Comparison of ENCODE assay signal across 8 cellular contexts in the genomic region with DNA sequence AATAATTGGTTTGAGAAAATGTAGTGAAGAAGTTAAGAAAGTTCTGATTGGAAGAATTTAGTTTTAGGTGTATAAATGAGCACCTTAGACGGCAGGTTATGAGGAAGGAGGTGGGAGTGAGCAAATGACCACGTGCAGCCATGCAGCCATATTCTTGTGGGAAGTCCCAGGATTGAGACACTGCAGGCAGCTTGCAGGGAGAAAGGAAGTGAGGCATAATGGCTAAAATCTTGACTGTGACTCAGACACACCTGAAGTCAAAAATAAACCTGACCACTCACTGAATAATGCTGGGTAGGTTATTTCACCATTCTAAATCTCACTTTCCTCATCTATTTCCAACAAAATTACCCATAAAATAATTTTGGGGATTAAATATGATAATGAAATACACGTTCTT. TPM values are rescaled to one million over a fixed set of nuclear protein-coding genes. Genes with fewer than 3 reads are reported as not detected.
DNase-seq lines count a peak whose midpoint lies in the region; ATAC-seq and TF ChIP-seq lines count a peak whose summit lies in the region.

No MANE protein-coding gene starts in this region.

- peak overlapping the region; percentile 29 for H3K27ac Mint-ChIP-seq in activated CD8-positive, alpha-beta memory T cell treated with anti-CD3 and anti-CD28 coated beads, Interleukin-2, amount 10 ng/mL, durations not matched to agents 7 days and 5 days
- H3K27ac Mint-ChIP-seq in activated B cell treated with CpG ODN at 0.5 μM for 24 hours: peak overlapping the region; percentile 72

- no peak for TF ChIP-seq CTCF in activated B cell treated with CpG ODN at 0.5 μM for 24 hours (IDR thresholded peaks at IDR 0.05)

- H3K27ac ChIP-seq in skin epidermis: peak overlapping the region in 11 of 21 experiments; percentile 8 to 76 (median 39)

- POLR2A ChIA-PET in activated B cell treated with CpG ODN at 0.5 μM for 24 hours (lab: Charles Lee): interaction anchor here (1.3 kb wide), 1 partner anchor 23 kb away, joined by 8 read pairs; no protein-coding TSS in a partner anchor

- no peak overlapping the region for H3K4me3 Mint-ChIP-seq in activated CD8-positive, alpha-beta memory T cell treated with anti-CD3 and anti-CD28 coated beads, Interleukin-2, amount 10 ng/mL, durations not matched to agents 7 days and 5 days
- peak overlapping the region; percentile 67 for H3K4me3 Mint-ChIP-seq in activated B cell treated with CpG ODN at 0.5 μM for 24 hours

- H3K9me3 Mint-ChIP-seq in activated CD8-positive, alpha-beta memory T cell treated with anti-CD3 and anti-CD28 coated beads, Interleukin-2, amount 10 ng/mL, durations not matched to agents 7 days and 5 days (ENCODE audit: low read depth): no peaks in the 10 kb centered on the region
- no peaks in the 10 kb centered on the region for H3K9me3 Mint-ChIP-seq in activated B cell treated with CpG ODN at 0.5 μM for 24 hours

- no peaks in the 10 kb centered on the region for H3K27me3 Mint-ChIP-seq in activated CD8-positive, alpha-beta memory T cell treated with anti-CD3 and anti-CD28 coated beads, Interleukin-2, amount 10 ng/mL, durations not matched to agents 7 days and 5 days
- no peaks in the 10 kb centered on the region for H3K27me3 Mint-ChIP-seq in activated B cell treated with CpG ODN at 0.5 μM for 24 hours

- DNase-seq in activated CD8-positive, alpha-beta memory T cell treated with anti-CD3 and anti-CD28 coated beads, Interleukin-2, amount 10 ng/mL, durations not matched to agents 7 days and 5 days: no peak
- DNase-seq in activated CD8-positive, alpha-beta memory T cell treated with anti-CD3 and anti-CD28 coated beads, Interleukin-2, amount 50 U/mL, for 48 hours: no peak
- no peak for DNase-seq in activated B cell treated with CpG ODN at 0.5 μM for 24 hours
- no peak for DNase-seq in KG1 (lab: John Stamatoyannopoulos, UW)
- DNase-seq in left colon: no peak
- DNase-seq in NCI-H128 (lab: John Stamatoyannopoulos, UW; ENCODE audit: unreplicated experiment): no peak

- intact Hi-C loops in activated B cell treated with CpG ODN at 0.5 μM for 24 hours (cut with micrococcal nuclease): loop anchor here (1.0 kb wide), 3 partner anchors 8 to 17 kb away; a partner anchor contains a TSS
- intact Hi-C loops in left colon (cut with DNase I, micrococcal nuclease): no loop called here

- CTCF ChIA-PET in activated CD8-positive, alpha-beta memory T cell treated with anti-CD3 and anti-CD28 coated beads, Interleukin-2, amount 10 ng/mL, durations not matched to agents 7 days and 5 days (lab: Charles Lee): no interaction called here
- CTCF ChIA-PET in activated B cell treated with CpG ODN at 0.5 μM for 24 hours (lab: Charles Lee): interaction anchor here (1.6 kb wide), 1 partner anchor 57 kb away, joined by 4 read pairs; no protein-coding TSS in a partner anchor

- ATAC-seq in activated CD8-positive, alpha-beta memory T cell treated with anti-CD3 and anti-CD28 coated beads, Interleukin-2, amount 10 ng/mL, durations not matched to agents 7 days and 5 days: no peak
- ATAC-seq in HG03095 (IDR thresholded peaks at IDR 0.05; ENCODE audit: unreplicated experiment) (peak; percentile 57), activated B cell treated with CpG ODN at 0.5 μM for 24 hours (ENCODE audit: low read depth) (peak; percentile 53), left colon (no peak)

- peaks cover 36% of the 10 kb centered on the region for H3K4me1 Mint-ChIP-seq in activated CD8-positive, alpha-beta memory T cell treated with anti-CD3 and anti-CD28 coated beads, Interleukin-2, amount 10 ng/mL, durations not matched to agents 7 days and 5 days
- H3K4me1 Mint-ChIP-seq in activated B cell treated with CpG ODN at 0.5 μM for 24 hours: peaks cover 60% of the 10 kb centered on the region

- no peak overlapping the region for H3K4me3 ChIP-seq in skin epidermis

- H3K36me3 Mint-ChIP-seq in activated CD8-positive, alpha-beta memory T cell treated with anti-CD3 and anti-CD28 coated beads, Interleukin-2, amount 10 ng/mL, durations not matched to agents 7 days and 5 days: peaks cover 2% of the 10 kb centered on the region
- no peaks in the 10 kb centered on the region for H3K36me3 Mint-ChIP-seq in activated B cell treated with CpG ODN at 0.5 μM for 24 hours (ENCODE audit: low read depth)

RNA-seq across cellular contexts. Expression of a gene that starts 16.6 kb away (rescaled TPM):
- total RNA-seq in activated CD8-positive, alpha-beta memory T cell treated with anti-CD3 and anti-CD28 coated beads, Interleukin-2, amount 10 ng/mL, durations not matched to agents 7 days and 5 days: 1 to 10 TPM; 5.7 to 7.1 TPM
- total RNA-seq in activated B cell treated with CpG ODN at 0.5 μM for 24 hours (22.2 and 23.4 TPM in 2 replicates), left colon (10 to 100 TPM in 1 of 2 donors, 1 to 10 TPM in 1; 8.0 to 10.9 TPM)

Comparison
In these comparisons a context has a peak if more than half of its experiments do, and no peak if none do; other contexts are left out.
1. ATAC-seq: peak in HG03095 (single experiment) and activated B cell treated with CpG ODN at 0.5 μM for 24 hours (single experiment); none in activated CD8-positive, alpha-beta memory T cell treated with anti-CD3 and anti-CD28 coated beads, Interleukin-2, amount 10 ng/mL, durations not matched to agents 7 days and 5 days (single experiment) and left colon (single experiment).